ENCODE assay signal across 2 cellular contexts in the genomic region with DNA sequence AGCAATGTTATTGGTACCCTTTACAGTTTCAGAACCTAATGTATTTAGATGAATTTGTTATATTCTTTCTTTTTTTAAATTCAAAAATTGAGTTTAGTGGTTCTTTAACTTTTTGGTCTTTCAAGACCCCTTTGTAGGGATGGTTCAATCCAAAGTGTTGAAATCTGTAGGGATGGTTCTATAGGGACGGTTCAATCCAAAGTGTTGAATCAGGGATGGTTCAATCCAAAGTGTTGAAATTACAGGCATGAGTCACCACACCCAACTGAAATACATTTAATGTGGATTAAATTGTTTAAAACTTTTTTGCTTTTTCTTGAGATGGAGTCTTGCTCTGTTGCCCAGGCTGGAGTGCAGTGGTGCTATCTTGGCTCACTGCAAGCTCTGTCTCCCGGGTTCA.
TF ChIP-seq lines count a peak whose summit lies in the region.

No MANE protein-coding gene starts in this region.

TF ChIP-seq in HEK293, 187 proteins besides CTCF, POLR2A, EP300 and RAD21 (continued from another document):
- TF ChIP-seq PRDM10 (tag by site-specific recombination; IDR thresholded peaks at IDR 0.05), result peak; percentile 75

TF ChIP-seq in K562, 482 proteins besides CTCF, POLR2A, EP300 and RAD21 (continued from another document):
- peak; percentile 80 for TF ChIP-seq PRDM10 (IDR thresholded peaks at IDR 0.05; ENCODE audit: partially characterized antibody)
